1 cellular context compared by ENCODE assay signal in the genomic region with DNA sequence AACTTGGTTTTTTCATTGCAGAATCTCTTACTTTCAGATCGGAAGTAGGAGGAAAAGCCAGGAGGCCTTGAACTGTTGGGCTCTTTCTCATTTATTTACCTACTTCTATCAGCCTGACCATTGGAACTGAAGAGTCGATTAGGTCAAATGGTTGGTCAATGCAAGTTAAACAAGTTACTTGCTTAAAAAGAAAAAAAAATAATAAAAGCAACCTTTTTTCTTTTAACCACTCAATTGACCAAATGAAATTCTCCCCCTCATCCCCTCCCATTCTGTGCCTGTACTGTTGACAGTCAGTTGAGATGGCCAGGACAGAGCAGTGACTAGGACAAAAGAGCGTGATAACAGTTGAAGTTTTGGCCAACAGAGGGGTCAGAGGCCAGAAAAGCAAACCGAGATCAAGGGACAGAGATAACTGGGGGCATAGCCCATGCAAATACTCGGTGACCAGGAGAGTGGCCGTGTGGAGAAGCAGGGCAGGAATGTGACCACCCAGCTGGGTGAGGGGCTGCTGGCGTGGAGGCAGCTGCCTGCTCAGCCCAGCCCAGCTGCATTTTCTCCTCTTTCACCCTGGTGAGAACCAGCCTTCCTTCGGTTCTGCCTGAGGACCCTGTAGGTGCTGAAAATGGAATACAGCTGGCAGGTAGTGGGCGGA.
A peak's percentile ranks its signal among the peaks of the same experiment; 100 is the strongest.
TF ChIP-seq lines count a peak whose summit lies in the region.

No MANE protein-coding gene starts in this region.

TF ChIP-seq in HepG2, 621 proteins besides CTCF, POLR2A, EP300 and RAD21 (continued from another document and continues in another):
- no peak for TF ChIP-seq SNRNP70 (IDR thresholded peaks at IDR 0.05; ENCODE audit: low read depth, low read length)
- no peak for TF ChIP-seq ATF7 (IDR thresholded peaks at IDR 0.05)
- 0 out of 2 replicates have a peak, but pooled peaks have one; percentile 66 for TF ChIP-seq ATF7 (CRISPR knock-in tag; IDR thresholded peaks at IDR 0.05)
- TF ChIP-seq TCF12 (IDR thresholded peaks at IDR 0.05) = no peak
- peak; percentile 96 for TF ChIP-seq TCF12 (CRISPR knock-in tag; IDR thresholded peaks at IDR 0.05)
- TF ChIP-seq TEAD3 (CRISPR knock-in tag; optimal IDR thresholded peaks at IDR 0.05; ENCODE audit: borderline replicate concordance) = peak; percentile 98
- no peak for TF ChIP-seq ZNF256 (CRISPR knock-in tag; conservative IDR thresholded peaks at IDR 0.05)
- TF ChIP-seq, protein P1, sequence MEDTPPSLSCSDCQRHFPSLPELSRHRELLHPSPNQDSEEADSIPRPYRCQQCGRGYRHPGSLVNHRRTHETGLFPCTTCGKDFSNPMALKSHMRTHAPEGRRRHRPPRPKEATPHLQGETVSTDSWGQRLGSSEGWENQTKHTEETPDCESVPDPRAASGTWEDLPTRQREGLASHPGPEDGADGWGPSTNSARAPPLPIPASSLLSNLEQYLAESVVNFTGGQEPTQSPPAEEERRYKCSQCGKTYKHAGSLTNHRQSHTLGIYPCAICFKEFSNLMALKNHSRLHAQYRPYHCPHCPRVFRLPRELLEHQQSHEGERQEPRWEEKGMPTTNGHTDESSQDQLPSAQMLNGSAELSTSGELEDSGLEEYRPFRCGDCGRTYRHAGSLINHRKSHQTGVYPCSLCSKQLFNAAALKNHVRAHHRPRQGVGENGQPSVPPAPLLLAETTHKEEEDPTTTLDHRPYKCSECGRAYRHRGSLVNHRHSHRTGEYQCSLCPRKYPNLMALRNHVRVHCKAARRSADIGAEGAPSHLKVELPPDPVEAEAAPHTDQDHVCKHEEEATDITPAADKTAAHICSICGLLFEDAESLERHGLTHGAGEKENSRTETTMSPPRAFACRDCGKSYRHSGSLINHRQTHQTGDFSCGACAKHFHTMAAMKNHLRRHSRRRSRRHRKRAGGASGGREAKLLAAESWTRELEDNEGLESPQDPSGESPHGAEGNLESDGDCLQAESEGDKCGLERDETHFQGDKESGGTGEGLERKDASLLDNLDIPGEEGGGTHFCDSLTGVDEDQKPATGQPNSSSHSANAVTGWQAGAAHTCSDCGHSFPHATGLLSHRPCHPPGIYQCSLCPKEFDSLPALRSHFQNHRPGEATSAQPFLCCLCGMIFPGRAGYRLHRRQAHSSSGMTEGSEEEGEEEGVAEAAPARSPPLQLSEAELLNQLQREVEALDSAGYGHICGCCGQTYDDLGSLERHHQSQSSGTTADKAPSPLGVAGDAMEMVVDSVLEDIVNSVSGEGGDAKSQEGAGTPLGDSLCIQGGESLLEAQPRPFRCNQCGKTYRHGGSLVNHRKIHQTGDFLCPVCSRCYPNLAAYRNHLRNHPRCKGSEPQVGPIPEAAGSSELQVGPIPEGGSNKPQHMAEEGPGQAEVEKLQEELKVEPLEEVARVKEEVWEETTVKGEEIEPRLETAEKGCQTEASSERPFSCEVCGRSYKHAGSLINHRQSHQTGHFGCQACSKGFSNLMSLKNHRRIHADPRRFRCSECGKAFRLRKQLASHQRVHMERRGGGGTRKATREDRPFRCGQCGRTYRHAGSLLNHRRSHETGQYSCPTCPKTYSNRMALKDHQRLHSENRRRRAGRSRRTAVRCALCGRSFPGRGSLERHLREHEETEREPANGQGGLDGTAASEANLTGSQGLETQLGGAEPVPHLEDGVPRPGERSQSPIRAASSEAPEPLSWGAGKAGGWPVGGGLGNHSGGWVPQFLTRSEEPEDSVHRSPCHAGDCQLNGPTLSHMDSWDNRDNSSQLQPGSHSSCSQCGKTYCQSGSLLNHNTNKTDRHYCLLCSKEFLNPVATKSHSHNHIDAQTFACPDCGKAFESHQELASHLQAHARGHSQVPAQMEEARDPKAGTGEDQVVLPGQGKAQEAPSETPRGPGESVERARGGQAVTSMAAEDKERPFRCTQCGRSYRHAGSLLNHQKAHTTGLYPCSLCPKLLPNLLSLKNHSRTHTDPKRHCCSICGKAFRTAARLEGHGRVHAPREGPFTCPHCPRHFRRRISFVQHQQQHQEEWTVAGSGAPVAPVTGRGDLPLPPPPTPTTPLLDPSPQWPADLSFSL (CRISPR knock-in tag; IDR thresholded peaks at IDR 0.05) = no peak
- TF ChIP-seq ZNF12 (CRISPR knock-in tag; IDR thresholded peaks at IDR 0.05) = peak; percentile 40
- TF ChIP-seq ATRX (CRISPR knock-in tag; IDR thresholded peaks at IDR 0.05; ENCODE audit: borderline replicate concordance) = no peak
- peak; percentile 74; the same call in 1 of the 2 replicates for TF ChIP-seq ZNF670 (CRISPR knock-in tag; IDR thresholded peaks at IDR 0.05; ENCODE audit: borderline replicate concordance)
- peak; percentile 51; the same call in 1 of the 2 replicates for TF ChIP-seq HOXA5 (CRISPR knock-in tag; IDR thresholded peaks at IDR 0.05)
- TF ChIP-seq KAT2B (IDR thresholded peaks at IDR 0.05; ENCODE audit: borderline replicate concordance, low read depth, low read length) = no peak
- 0 out of 2 replicates have a peak, but pooled peaks have one; percentile 56 for TF ChIP-seq MBD4 (IDR thresholded peaks at IDR 0.05; ENCODE audit: borderline replicate concordance, low read length)
- TF ChIP-seq, protein P2, sequence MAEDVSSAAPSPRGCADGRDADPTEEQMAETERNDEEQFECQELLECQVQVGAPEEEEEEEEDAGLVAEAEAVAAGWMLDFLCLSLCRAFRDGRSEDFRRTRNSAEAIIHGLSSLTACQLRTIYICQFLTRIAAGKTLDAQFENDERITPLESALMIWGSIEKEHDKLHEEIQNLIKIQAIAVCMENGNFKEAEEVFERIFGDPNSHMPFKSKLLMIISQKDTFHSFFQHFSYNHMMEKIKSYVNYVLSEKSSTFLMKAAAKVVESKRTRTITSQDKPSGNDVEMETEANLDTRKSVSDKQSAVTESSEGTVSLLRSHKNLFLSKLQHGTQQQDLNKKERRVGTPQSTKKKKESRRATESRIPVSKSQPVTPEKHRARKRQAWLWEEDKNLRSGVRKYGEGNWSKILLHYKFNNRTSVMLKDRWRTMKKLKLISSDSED (CRISPR knock-in tag; IDR thresholded peaks at IDR 0.05) = no peak
- TF ChIP-seq, protein P3, sequence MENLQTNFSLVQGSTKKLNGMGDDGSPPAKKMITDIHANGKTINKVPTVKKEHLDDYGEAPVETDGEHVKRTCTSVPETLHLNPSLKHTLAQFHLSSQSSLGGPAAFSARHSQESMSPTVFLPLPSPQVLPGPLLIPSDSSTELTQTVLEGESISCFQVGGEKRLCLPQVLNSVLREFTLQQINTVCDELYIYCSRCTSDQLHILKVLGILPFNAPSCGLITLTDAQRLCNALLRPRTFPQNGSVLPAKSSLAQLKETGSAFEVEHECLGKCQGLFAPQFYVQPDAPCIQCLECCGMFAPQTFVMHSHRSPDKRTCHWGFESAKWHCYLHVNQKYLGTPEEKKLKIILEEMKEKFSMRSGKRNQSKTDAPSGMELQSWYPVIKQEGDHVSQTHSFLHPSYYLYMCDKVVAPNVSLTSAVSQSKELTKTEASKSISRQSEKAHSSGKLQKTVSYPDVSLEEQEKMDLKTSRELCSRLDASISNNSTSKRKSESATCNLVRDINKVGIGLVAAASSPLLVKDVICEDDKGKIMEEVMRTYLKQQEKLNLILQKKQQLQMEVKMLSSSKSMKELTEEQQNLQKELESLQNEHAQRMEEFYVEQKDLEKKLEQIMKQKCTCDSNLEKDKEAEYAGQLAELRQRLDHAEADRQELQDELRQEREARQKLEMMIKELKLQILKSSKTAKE (CRISPR knock-in tag; IDR thresholded peaks at IDR 0.05; ENCODE audit: borderline replicate concordance) = peak; percentile 85
- TF ChIP-seq ZNF564 (CRISPR knock-in tag; IDR thresholded peaks at IDR 0.05) = peak; percentile 65
- no peak for TF ChIP-seq PHB2 (IDR thresholded peaks at IDR 0.05; ENCODE audit: partially characterized antibody)
- TF ChIP-seq ZNF816 (CRISPR knock-in tag; IDR thresholded peaks at IDR 0.05; ENCODE audit: borderline replicate concordance) = peak; percentile 56; the same call in 1 of the 2 replicates
- TF ChIP-seq, protein P4, sequence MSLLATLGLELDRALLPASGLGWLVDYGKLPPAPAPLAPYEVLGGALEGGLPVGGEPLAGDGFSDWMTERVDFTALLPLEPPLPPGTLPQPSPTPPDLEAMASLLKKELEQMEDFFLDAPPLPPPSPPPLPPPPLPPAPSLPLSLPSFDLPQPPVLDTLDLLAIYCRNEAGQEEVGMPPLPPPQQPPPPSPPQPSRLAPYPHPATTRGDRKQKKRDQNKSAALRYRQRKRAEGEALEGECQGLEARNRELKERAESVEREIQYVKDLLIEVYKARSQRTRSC (CRISPR knock-in tag; IDR thresholded peaks at IDR 0.05; ENCODE audit: low read depth) = no peak
- peak; percentile 38; the same call in 1 of the 2 replicates for TF ChIP-seq ZNF510 (CRISPR knock-in tag; IDR thresholded peaks at IDR 0.05; ENCODE audit: low read depth)
- TF ChIP-seq FIP1L1 (IDR thresholded peaks at IDR 0.05; ENCODE audit: borderline replicate concordance, insufficient read depth, low read depth, low read length) = 0 out of 2 replicates have a peak, but pooled peaks have one; percentile 45
- TF ChIP-seq, protein P5, sequence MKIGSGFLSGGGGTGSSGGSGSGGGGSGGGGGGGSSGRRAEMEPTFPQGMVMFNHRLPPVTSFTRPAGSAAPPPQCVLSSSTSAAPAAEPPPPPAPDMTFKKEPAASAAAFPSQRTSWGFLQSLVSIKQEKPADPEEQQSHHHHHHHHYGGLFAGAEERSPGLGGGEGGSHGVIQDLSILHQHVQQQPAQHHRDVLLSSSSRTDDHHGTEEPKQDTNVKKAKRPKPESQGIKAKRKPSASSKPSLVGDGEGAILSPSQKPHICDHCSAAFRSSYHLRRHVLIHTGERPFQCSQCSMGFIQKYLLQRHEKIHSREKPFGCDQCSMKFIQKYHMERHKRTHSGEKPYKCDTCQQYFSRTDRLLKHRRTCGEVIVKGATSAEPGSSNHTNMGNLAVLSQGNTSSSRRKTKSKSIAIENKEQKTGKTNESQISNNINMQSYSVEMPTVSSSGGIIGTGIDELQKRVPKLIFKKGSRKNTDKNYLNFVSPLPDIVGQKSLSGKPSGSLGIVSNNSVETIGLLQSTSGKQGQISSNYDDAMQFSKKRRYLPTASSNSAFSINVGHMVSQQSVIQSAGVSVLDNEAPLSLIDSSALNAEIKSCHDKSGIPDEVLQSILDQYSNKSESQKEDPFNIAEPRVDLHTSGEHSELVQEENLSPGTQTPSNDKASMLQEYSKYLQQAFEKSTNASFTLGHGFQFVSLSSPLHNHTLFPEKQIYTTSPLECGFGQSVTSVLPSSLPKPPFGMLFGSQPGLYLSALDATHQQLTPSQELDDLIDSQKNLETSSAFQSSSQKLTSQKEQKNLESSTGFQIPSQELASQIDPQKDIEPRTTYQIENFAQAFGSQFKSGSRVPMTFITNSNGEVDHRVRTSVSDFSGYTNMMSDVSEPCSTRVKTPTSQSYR (CRISPR knock-in tag; IDR thresholded peaks at IDR 0.05; ENCODE audit: borderline replicate concordance) = peak; percentile 88
- peak; percentile 94 for TF ChIP-seq KDM6A (CRISPR knock-in tag; IDR thresholded peaks at IDR 0.05; ENCODE audit: low read depth)
- peak; percentile 71 for TF ChIP-seq ZNF768 (CRISPR knock-in tag; IDR thresholded peaks at IDR 0.05)
- TF ChIP-seq, protein P6, sequence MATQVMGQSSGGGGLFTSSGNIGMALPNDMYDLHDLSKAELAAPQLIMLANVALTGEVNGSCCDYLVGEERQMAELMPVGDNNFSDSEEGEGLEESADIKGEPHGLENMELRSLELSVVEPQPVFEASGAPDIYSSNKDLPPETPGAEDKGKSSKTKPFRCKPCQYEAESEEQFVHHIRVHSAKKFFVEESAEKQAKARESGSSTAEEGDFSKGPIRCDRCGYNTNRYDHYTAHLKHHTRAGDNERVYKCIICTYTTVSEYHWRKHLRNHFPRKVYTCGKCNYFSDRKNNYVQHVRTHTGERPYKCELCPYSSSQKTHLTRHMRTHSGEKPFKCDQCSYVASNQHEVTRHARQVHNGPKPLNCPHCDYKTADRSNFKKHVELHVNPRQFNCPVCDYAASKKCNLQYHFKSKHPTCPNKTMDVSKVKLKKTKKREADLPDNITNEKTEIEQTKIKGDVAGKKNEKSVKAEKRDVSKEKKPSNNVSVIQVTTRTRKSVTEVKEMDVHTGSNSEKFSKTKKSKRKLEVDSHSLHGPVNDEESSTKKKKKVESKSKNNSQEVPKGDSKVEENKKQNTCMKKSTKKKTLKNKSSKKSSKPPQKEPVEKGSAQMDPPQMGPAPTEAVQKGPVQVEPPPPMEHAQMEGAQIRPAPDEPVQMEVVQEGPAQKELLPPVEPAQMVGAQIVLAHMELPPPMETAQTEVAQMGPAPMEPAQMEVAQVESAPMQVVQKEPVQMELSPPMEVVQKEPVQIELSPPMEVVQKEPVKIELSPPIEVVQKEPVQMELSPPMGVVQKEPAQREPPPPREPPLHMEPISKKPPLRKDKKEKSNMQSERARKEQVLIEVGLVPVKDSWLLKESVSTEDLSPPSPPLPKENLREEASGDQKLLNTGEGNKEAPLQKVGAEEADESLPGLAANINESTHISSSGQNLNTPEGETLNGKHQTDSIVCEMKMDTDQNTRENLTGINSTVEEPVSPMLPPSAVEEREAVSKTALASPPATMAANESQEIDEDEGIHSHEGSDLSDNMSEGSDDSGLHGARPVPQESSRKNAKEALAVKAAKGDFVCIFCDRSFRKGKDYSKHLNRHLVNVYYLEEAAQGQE (IDR thresholded peaks at IDR 0.05; ENCODE audit: borderline replicate concordance in 1 of 2, low read depth in 1 of 2, low read length in 2 of 2) = peak in 1 of 2 experiments; percentile 61; a peak in 1 of 4 replicates
- 0 out of 2 replicates have a peak, but pooled peaks have one; percentile 30 for TF ChIP-seq ZSCAN29 (CRISPR knock-in tag; conservative IDR thresholded peaks at IDR 0.05)
- peak; percentile 91 for TF ChIP-seq SOX5 (CRISPR knock-in tag; IDR thresholded peaks at IDR 0.05; ENCODE audit: borderline replicate concordance)
- peak; percentile 73 for TF ChIP-seq THAP11 (CRISPR knock-in tag; IDR thresholded peaks at IDR 0.05)
- 0 out of 2 replicates have a peak, but pooled peaks have one; percentile 55 for TF ChIP-seq ZNF143 (CRISPR knock-in tag; IDR thresholded peaks at IDR 0.05)
- TF ChIP-seq ERF (CRISPR knock-in tag; IDR thresholded peaks at IDR 0.05) = peak; percentile 78; the same call in 1 of the 2 replicates
- peak; percentile 89 for TF ChIP-seq FOXA3 (CRISPR knock-in tag; IDR thresholded peaks at IDR 0.05)
- TF ChIP-seq ZNF124 (CRISPR knock-in tag; IDR thresholded peaks at IDR 0.05) = peak; percentile 44; the same call in 1 of the 2 replicates
- no peak for TF ChIP-seq SRSF4 (IDR thresholded peaks at IDR 0.05; ENCODE audit: low read depth, low read length, poor library complexity, severe bottlenecking)
- TF ChIP-seq SPEN (CRISPR knock-in tag; IDR thresholded peaks at IDR 0.05; ENCODE audit: low read depth) = peak; percentile 66; the same call in 1 of the 2 replicates
- peak; percentile 39; the same call in 1 of the 2 replicates for TF ChIP-seq KDM4B (CRISPR knock-in tag; IDR thresholded peaks at IDR 0.05)
- TF ChIP-seq, protein P7, sequence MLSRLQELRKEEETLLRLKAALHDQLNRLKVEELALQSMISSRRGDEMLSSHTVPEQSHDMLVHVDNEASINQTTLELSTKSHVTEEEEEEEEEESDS (CRISPR knock-in tag; IDR thresholded peaks at IDR 0.05; ENCODE audit: borderline replicate concordance) = no peak
- peak; percentile 86 for TF ChIP-seq RXRB (CRISPR knock-in tag; IDR thresholded peaks at IDR 0.05; ENCODE audit: borderline replicate concordance)
- TF ChIP-seq KDM2A (CRISPR knock-in tag; IDR thresholded peaks at IDR 0.05; ENCODE audit: borderline replicate concordance, low read depth) = peak; percentile 46; the same call in 1 of the 2 replicates
- TF ChIP-seq ZMYM3 (CRISPR knock-in tag; IDR thresholded peaks at IDR 0.05) = peak; percentile 62; the same call in 1 of the 2 replicates
- peak; percentile 99 for TF ChIP-seq ASH2L (IDR thresholded peaks at IDR 0.05; ENCODE audit: insufficient read length, low read depth, low read length)
